ENCODE assay signal across 11 cellular contexts in genomic region chr1:27564710-27565649, GRCh38. TPM values are rescaled to one million over a fixed set of nuclear protein-coding genes. Genes with fewer than 3 reads are reported as not detected.
A peak's percentile ranks its signal among the peaks of the same experiment; 100 is the strongest.
DNase-seq lines count a peak whose midpoint lies in the region; ATAC-seq, FAIRE-seq and TF ChIP-seq lines count a peak whose summit lies in the region.
"Had no signal": no experiment of that assay in that cellular context is flagged by ENCODE, and none has a peak within 500 bp of the region (broad histone marks: within the 10 kb centered on the region; RNA-seq: fewer than 3 reads in every experiment).

No MANE protein-coding gene starts in this region.

- DNase-seq in DND-41 (no peak), astrocyte (ENCODE audit: low read depth) (no peak)
- DNase-seq in stimulated activated naive CD4-positive, alpha-beta T cell (lab: John Stamatoyannopoulos, UW): no peak
- DNase-seq in stimulated activated CD4-positive, alpha-beta T cell treated with anti-CD3 and anti-CD28 coated beads, Interleukin-12 subunit alpha, Interleukin-12 subunit beta, amount 100 ng/mL, for 4 hours: no peak
- DNase-seq: naive thymus-derived CD8-positive, alpha-beta T cell had no signal

- peaks cover 8% of the 10 kb centered on the region for H3K36me3 Mint-ChIP-seq in astrocyte (ENCODE audit: low read depth, unreplicated experiment)
- H3K36me3 Mint-ChIP-seq: CD4-positive, alpha-beta memory T cell; IgD-negative memory B cell; naive thymus-derived CD8-positive, alpha-beta T cell had no signal

- no peak for ATAC-seq in DND-41 (ENCODE audit: insufficient read depth, low read depth)
- no peak for ATAC-seq in HG03439 (IDR thresholded peaks at IDR 0.05; ENCODE audit: unreplicated experiment)
- ATAC-seq in GM21576 (IDR thresholded peaks at IDR 0.05; ENCODE audit: unreplicated experiment): no peak
- ATAC-seq: naive thymus-derived CD8-positive, alpha-beta T cell had no signal

- no peaks in the 10 kb centered on the region for H3K27me3 Mint-ChIP-seq in astrocyte (ENCODE audit: low read depth, unreplicated experiment)
- H3K27me3 Mint-ChIP-seq: CD4-positive, alpha-beta memory T cell; IgD-negative memory B cell; naive thymus-derived CD8-positive, alpha-beta T cell had no signal

- peaks cover 98% of the 10 kb centered on the region for H3K79me2 ChIP-seq in DND-41 (ENCODE audit: insufficient read depth, low read length)
- H3K79me2 ChIP-seq in astrocyte (ENCODE audit: insufficient read depth, low read length): peaks cover 69% of the 10 kb centered on the region

- H3K4me2 ChIP-seq in DND-41 (ENCODE audit: insufficient read depth, low read length): no peak overlapping the region
- peak overlapping the region; percentile 32 for H3K4me2 ChIP-seq in astrocyte (ENCODE audit: low read length)

- H3K4me3 ChIP-seq in DND-41 (ENCODE audit: low read depth in 1 of 2, low read length in 2 of 2): no peak overlapping the region
- no peak overlapping the region for H3K4me3 ChIP-seq in astrocyte (ENCODE audit: insufficient read depth, low read depth, low read length)
- H3K4me3 ChIP-seq in skeletal muscle tissue (ENCODE audit: low read length in 3 of 3): peak overlapping the region; percentile 65 to 70 (median 70)

- H3K4me1 ChIP-seq in DND-41 (ENCODE audit: insufficient read depth, low read length) (no peaks in the 10 kb centered on the region), astrocyte (ENCODE audit: insufficient read depth, low read length) (peaks cover 40% of the 10 kb centered on the region), skeletal muscle tissue (ENCODE audit: control insufficient read depth in 3 of 3, insufficient read depth in 3 of 3, low read length in 3 of 3) (peaks cover 91 to 98% (median 96%) of the 10 kb centered on the region in 3 donors)

- H3K27me3 ChIP-seq in DND-41 (ENCODE audit: insufficient read depth, low read length, poor library complexity) (no peaks in the 10 kb centered on the region), astrocyte (ENCODE audit: insufficient read depth, low read length) (no peaks in the 10 kb centered on the region), layer of hippocampus (ENCODE audit: control insufficient read depth, insufficient read depth, low read length) (no peaks in the 10 kb centered on the region), skeletal muscle tissue (ENCODE audit: control insufficient read depth in 3 of 3, insufficient read depth in 3 of 3, low read length in 3 of 3) (no peaks in the 10 kb centered on the region)

- peak overlapping the region; percentile 77 for H3K27ac Mint-ChIP-seq in astrocyte (ENCODE audit: unreplicated experiment)

- H4K20me1 ChIP-seq in DND-41 (ENCODE audit: insufficient read depth, low read length): peaks cover 89% of the 10 kb centered on the region
- H4K20me1 ChIP-seq in astrocyte (ENCODE audit: insufficient read depth, low read length): peaks cover 95% of the 10 kb centered on the region

- FAIRE-seq in astrocyte (lab: Jason Lieb, UNC): no peak

- H3K4me1 Mint-ChIP-seq in astrocyte (ENCODE audit: low read depth, unreplicated experiment): peaks cover 85% of the 10 kb centered on the region

- H3K4me3 Mint-ChIP-seq in astrocyte (ENCODE audit: unreplicated experiment): no peak overlapping the region
- H3K4me3 Mint-ChIP-seq: CD4-positive, alpha-beta memory T cell; IgD-negative memory B cell had no signal

- no peaks in the 10 kb centered on the region for H3K9me3 Mint-ChIP-seq in astrocyte (ENCODE audit: unreplicated experiment)
- H3K9me3 Mint-ChIP-seq: CD4-positive, alpha-beta memory T cell; IgD-negative memory B cell; naive thymus-derived CD8-positive, alpha-beta T cell had no signal

- H3K36me3 ChIP-seq in DND-41 (ENCODE audit: insufficient read depth, low read length) (peaks cover 27% of the 10 kb centered on the region), astrocyte (ENCODE audit: insufficient read depth, low read length) (no peaks in the 10 kb centered on the region), skeletal muscle tissue (ENCODE audit: control insufficient read depth in 3 of 3, insufficient read depth in 3 of 3, low read length in 3 of 3) (peaks cover 2 to 5% (median 4%) of the 10 kb centered on the region in 3 donors)

- H3K9me3 ChIP-seq in DND-41 (ENCODE audit: insufficient read depth, low read length, severe bottlenecking) (no peaks in the 10 kb centered on the region), astrocyte (ENCODE audit: insufficient read depth, low read depth, low read length) (no peaks in the 10 kb centered on the region), skeletal muscle tissue (ENCODE audit: control insufficient read depth in 3 of 3, low read length in 3 of 3) (no peaks in the 10 kb centered on the region)

- H2AFZ ChIP-seq in DND-41 (ENCODE audit: low read depth, low read length): no peak overlapping the region
- no peak overlapping the region for H2AFZ ChIP-seq in astrocyte (ENCODE audit: low read depth, low read length)

- no peak overlapping the region for H3K9ac ChIP-seq in DND-41 (ENCODE audit: low read depth, low read length)
- no peak overlapping the region for H3K9ac ChIP-seq in astrocyte (ENCODE audit: low read length)
- H3K9ac ChIP-seq in skeletal muscle tissue (ENCODE audit: low read depth in 1 of 3, low read length in 3 of 3): peak overlapping the region; percentile 73 to 87 (median 74)

- TF ChIP-seq CTCF in DND-41 (IDR thresholded peaks at IDR 0.05; ENCODE audit: borderline replicate concordance, extremely low read depth, low read length, poor library complexity, severe bottlenecking): no peak
- TF ChIP-seq CTCF in astrocyte (IDR thresholded peaks at IDR 0.05; ENCODE audit: insufficient read depth, low read depth, low read length): no peak

- H3K27ac ChIP-seq in DND-41 (ENCODE audit: low read length): 0 out of 2 replicates have a peak overlapping the region, but pooled peaks have one; percentile 30
- no peak overlapping the region for H3K27ac ChIP-seq in astrocyte (ENCODE audit: low read depth, low read length)
- peak overlapping the region; percentile 54 for H3K27ac ChIP-seq in layer of hippocampus (ENCODE audit: low read depth, low read length)
- peak overlapping the region; percentile 94 for H3K27ac ChIP-seq in skeletal muscle tissue (ENCODE audit: low read depth, low read length)

RNA-seq across cellular contexts. Expression of gene AHDC1, which starts 39.0 kb away (rescaled TPM):
- total RNA-seq in astrocyte: 74.0 and 75.7 TPM in 2 replicates
- 19.8 TPM for total RNA-seq in skeletal muscle tissue

Comparison
In these comparisons a context has a peak if more than half of its experiments do, and no peak if none do; other contexts are left out.
1. H3K4me3 ChIP-seq: peak in skeletal muscle tissue (3 of 3); none in DND-41 (0 of 2) and astrocyte (single experiment).
2. H3K9ac ChIP-seq: peak in skeletal muscle tissue (3 of 3); none in DND-41 (single experiment) and astrocyte (single experiment).